ENCODE assay signal across 17 cellular contexts in genomic region chr16:11051430-11052079, GRCh38.
DNase-seq lines count a peak whose midpoint lies in the region; ATAC-seq lines count a peak whose summit lies in the region.
"Had no signal": no experiment of that assay in that cellular context is flagged by ENCODE, and none has a peak within 500 bp of the region (broad histone marks: within the 10 kb centered on the region; RNA-seq: fewer than 3 reads in every experiment).

No MANE protein-coding gene starts in this region.

- H3K36me3 Mint-ChIP-seq in activated naive CD4-positive, alpha-beta T cell treated with anti-CD3 and anti-CD28 coated beads, Interleukin-2, amount 50 U/mL, for 24 hours: peaks cover 27% of the 10 kb centered on the region
- peaks cover 27% of the 10 kb centered on the region for H3K36me3 Mint-ChIP-seq in activated naive CD4-positive, alpha-beta T cell treated with anti-CD3 and anti-CD28 coated beads for 36 hours (ENCODE audit: low read depth)
- H3K36me3 Mint-ChIP-seq in T-cell: peaks cover 48% of the 10 kb centered on the region
- H3K36me3 Mint-ChIP-seq in central memory CD8-positive, alpha-beta T cell (ENCODE audit: insufficient read depth): peaks cover 6% of the 10 kb centered on the region

- intact Hi-C loops in activated naive CD4-positive, alpha-beta T cell treated with anti-CD3 and anti-CD28 coated beads for 36 hours (cut with micrococcal nuclease): loop anchor here (1.0 to 2.0 kb wide), 4 partner anchors 28 to 63 kb away; no protein-coding TSS in a partner anchor

- H3K4me1 Mint-ChIP-seq in activated naive CD4-positive, alpha-beta T cell treated with anti-CD3 and anti-CD28 coated beads, Interleukin-2, amount 50 U/mL, for 24 hours: peaks cover 39% of the 10 kb centered on the region
- H3K4me1 Mint-ChIP-seq in activated naive CD4-positive, alpha-beta T cell treated with anti-CD3 and anti-CD28 coated beads for 36 hours (ENCODE audit: low read depth): peaks cover 28% of the 10 kb centered on the region
- H3K4me1 Mint-ChIP-seq in T-cell: peaks cover 45 to 51% (median 46%) of the 10 kb centered on the region in 3 donors
- H3K4me1 Mint-ChIP-seq in central memory CD8-positive, alpha-beta T cell: peaks cover 42% of the 10 kb centered on the region
- H3K4me1 Mint-ChIP-seq in stimulated activated naive CD8-positive, alpha-beta T cell treated with anti-CD3 and anti-CD28 coated beads, Interleukin-15, amount 100 ng/mL, for 72 hours: peaks cover 89% of the 10 kb centered on the region

- no peaks in the 10 kb centered on the region for H3K27me3 Mint-ChIP-seq in activated naive CD4-positive, alpha-beta T cell treated with anti-CD3 and anti-CD28 coated beads, Interleukin-2, amount 50 U/mL, for 24 hours
- no peaks in the 10 kb centered on the region for H3K27me3 Mint-ChIP-seq in activated naive CD4-positive, alpha-beta T cell treated with anti-CD3 and anti-CD28 coated beads for 36 hours (ENCODE audit: low read depth)
- H3K27me3 Mint-ChIP-seq in T-cell: no peaks in the 10 kb centered on the region
- no peaks in the 10 kb centered on the region for H3K27me3 Mint-ChIP-seq in central memory CD8-positive, alpha-beta T cell
- H3K27me3 Mint-ChIP-seq in stimulated activated naive CD8-positive, alpha-beta T cell treated with anti-CD3 and anti-CD28 coated beads, Interleukin-15, amount 100 ng/mL, for 72 hours: no peaks in the 10 kb centered on the region
- H3K27me3 Mint-ChIP-seq: IgD-negative memory B cell had no signal

- H3K27ac Mint-ChIP-seq in activated naive CD4-positive, alpha-beta T cell treated with anti-CD3 and anti-CD28 coated beads, Interleukin-2, amount 50 U/mL, for 24 hours: no peak overlapping the region
- H3K27ac Mint-ChIP-seq in activated naive CD4-positive, alpha-beta T cell treated with anti-CD3 and anti-CD28 coated beads for 36 hours: no peak overlapping the region
- peak overlapping the region; percentile 46 to 69 for H3K27ac Mint-ChIP-seq in T-cell
- H3K27ac Mint-ChIP-seq in central memory CD8-positive, alpha-beta T cell (ENCODE audit: low read depth): peak overlapping the region; percentile 19
- H3K27ac Mint-ChIP-seq in stimulated activated naive CD8-positive, alpha-beta T cell treated with anti-CD3 and anti-CD28 coated beads, Interleukin-15, amount 100 ng/mL, for 72 hours: peak overlapping the region in 1 of 2 donors; percentile 16
- H3K27ac Mint-ChIP-seq: HFFc6, mesothelial cell of epicardium had no signal

- POLR2A ChIA-PET in T-cell (lab: Charles Lee): no interaction called here

- CTCF ChIA-PET in activated naive CD4-positive, alpha-beta T cell treated with anti-CD3 and anti-CD28 coated beads for 36 hours (lab: Charles Lee): interaction anchor here (1.3 to 1.4 kb wide), 3 partner anchors 15 to 88 kb away, joined by 3 to 8 read pairs (median 3); no protein-coding TSS in a partner anchor
- CTCF ChIA-PET in T-cell (lab: Charles Lee): no interaction called here

- peak overlapping the region; percentile 59 for H3K4me3 Mint-ChIP-seq in activated naive CD4-positive, alpha-beta T cell treated with anti-CD3 and anti-CD28 coated beads, Interleukin-2, amount 50 U/mL, for 24 hours
- no peak overlapping the region for H3K4me3 Mint-ChIP-seq in activated naive CD4-positive, alpha-beta T cell treated with anti-CD3 and anti-CD28 coated beads for 36 hours
- peak overlapping the region in 2 of 3 donors; percentile 22 to 62 for H3K4me3 Mint-ChIP-seq in T-cell
- H3K4me3 Mint-ChIP-seq in central memory CD8-positive, alpha-beta T cell: peak overlapping the region; percentile 42
- H3K4me3 Mint-ChIP-seq in stimulated activated naive CD8-positive, alpha-beta T cell treated with anti-CD3 and anti-CD28 coated beads, Interleukin-15, amount 100 ng/mL, for 72 hours: peak overlapping the region; percentile 48 to 58
- H3K4me3 Mint-ChIP-seq: HFFc6, mesothelial cell of epicardium had no signal

- DNase-seq in activated naive CD4-positive, alpha-beta T cell treated with anti-CD3 and anti-CD28 coated beads for 36 hours: no peak
- no peak for DNase-seq in T-cell
- no peak for DNase-seq in central memory CD8-positive, alpha-beta T cell (ENCODE audit: low spot score in 2 of 2)
- no peak for DNase-seq in stimulated activated naive CD8-positive, alpha-beta T cell treated with anti-CD3 and anti-CD28 coated beads, Interleukin-15, amount 100 ng/mL, for 72 hours
- DNase-seq in HuH-7 (ENCODE audit: low spot score): no peak
- no peak for DNase-seq in NCI-H1694 (lab: John Stamatoyannopoulos, UW)
- no peak for DNase-seq in NCI-H1436 (lab: John Stamatoyannopoulos, UW)
- DNase-seq: amygdala, HFFc6, hippocampal formation, kidney glomerular epithelial cell, NCI-H1048, nucleus accumbens, right cardiac atrium had no signal

- ATAC-seq in T-cell (replicated peaks in 1 of 4): peak in 1 of 4 experiments; percentile 26
- ATAC-seq in central memory CD8-positive, alpha-beta T cell (replicated peaks; ENCODE audit: extremely low read depth, poor library complexity, severe bottlenecking): no peak
- no peak for ATAC-seq in stimulated activated naive CD8-positive, alpha-beta T cell treated with anti-CD3 and anti-CD28 coated beads, Interleukin-15, amount 100 ng/mL, for 72 hours
- ATAC-seq: right cardiac atrium had no signal

- H3K9me3 Mint-ChIP-seq in activated naive CD4-positive, alpha-beta T cell treated with anti-CD3 and anti-CD28 coated beads, Interleukin-2, amount 50 U/mL, for 24 hours: no peaks in the 10 kb centered on the region
- no peaks in the 10 kb centered on the region for H3K9me3 Mint-ChIP-seq in activated naive CD4-positive, alpha-beta T cell treated with anti-CD3 and anti-CD28 coated beads for 36 hours
- H3K9me3 Mint-ChIP-seq in T-cell: no peaks in the 10 kb centered on the region
- no peaks in the 10 kb centered on the region for H3K9me3 Mint-ChIP-seq in central memory CD8-positive, alpha-beta T cell
- H3K9me3 Mint-ChIP-seq in stimulated activated naive CD8-positive, alpha-beta T cell treated with anti-CD3 and anti-CD28 coated beads, Interleukin-15, amount 100 ng/mL, for 72 hours: no peaks in the 10 kb centered on the region
- H3K9me3 Mint-ChIP-seq: HFFc6, IgD-negative memory B cell, mesothelial cell of epicardium had no signal

Comparison
In these comparisons a context has a peak if more than half of its experiments do, and no peak if none do; other contexts are left out.
1. H3K27ac Mint-ChIP-seq: peak in T-cell (2 of 2) and central memory CD8-positive, alpha-beta T cell (single experiment); none in activated naive CD4-positive, alpha-beta T cell treated with anti-CD3 and anti-CD28 coated beads, Interleukin-2, amount 50 U/mL, for 24 hours (single experiment) and activated naive CD4-positive, alpha-beta T cell treated with anti-CD3 and anti-CD28 coated beads for 36 hours (single experiment).